1 cellular context compared by ENCODE assay signal in the genomic region with DNA sequence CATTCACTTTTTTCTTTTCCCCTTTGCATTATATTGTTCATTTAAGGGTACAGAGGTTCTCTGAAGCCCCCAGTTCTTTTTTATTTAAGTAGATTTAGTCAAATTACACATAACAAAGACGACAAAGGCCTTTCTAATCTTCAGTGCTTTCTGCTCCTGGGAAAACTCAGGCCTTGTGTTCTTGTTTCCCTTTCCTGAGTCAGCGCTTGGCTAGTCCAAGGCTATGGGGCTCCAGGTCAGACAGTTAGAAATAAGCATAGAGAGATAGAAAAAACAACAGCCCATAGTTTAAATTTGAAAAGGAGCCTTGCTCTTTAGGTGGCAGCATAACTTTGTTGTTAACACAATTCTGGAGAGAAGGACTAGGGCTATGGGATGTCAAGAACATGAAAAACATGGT.
TF ChIP-seq lines count a peak whose summit lies in the region.

No MANE protein-coding gene starts in this region.

TF ChIP-seq in H1, 55 proteins besides CTCF, POLR2A, EP300 and RAD21:
- TF ChIP-seq SIN3A (conservative IDR thresholded peaks at IDR 0.05 in 1 of 2, IDR thresholded peaks at IDR 0.05 in 1 of 2; ENCODE audit: low read depth in 1 of 2, low read length in 2 of 2) = no peak
- TF ChIP-seq, protein P1, sequence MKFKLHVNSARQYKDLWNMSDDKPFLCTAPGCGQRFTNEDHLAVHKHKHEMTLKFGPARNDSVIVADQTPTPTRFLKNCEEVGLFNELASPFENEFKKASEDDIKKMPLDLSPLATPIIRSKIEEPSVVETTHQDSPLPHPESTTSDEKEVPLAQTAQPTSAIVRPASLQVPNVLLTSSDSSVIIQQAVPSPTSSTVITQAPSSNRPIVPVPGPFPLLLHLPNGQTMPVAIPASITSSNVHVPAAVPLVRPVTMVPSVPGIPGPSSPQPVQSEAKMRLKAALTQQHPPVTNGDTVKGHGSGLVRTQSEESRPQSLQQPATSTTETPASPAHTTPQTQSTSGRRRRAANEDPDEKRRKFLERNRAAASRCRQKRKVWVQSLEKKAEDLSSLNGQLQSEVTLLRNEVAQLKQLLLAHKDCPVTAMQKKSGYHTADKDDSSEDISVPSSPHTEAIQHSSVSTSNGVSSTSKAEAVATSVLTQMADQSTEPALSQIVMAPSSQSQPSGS (IDR thresholded peaks at IDR 0.05; ENCODE audit: low read length) = no peak
- TF ChIP-seq, protein P2, sequence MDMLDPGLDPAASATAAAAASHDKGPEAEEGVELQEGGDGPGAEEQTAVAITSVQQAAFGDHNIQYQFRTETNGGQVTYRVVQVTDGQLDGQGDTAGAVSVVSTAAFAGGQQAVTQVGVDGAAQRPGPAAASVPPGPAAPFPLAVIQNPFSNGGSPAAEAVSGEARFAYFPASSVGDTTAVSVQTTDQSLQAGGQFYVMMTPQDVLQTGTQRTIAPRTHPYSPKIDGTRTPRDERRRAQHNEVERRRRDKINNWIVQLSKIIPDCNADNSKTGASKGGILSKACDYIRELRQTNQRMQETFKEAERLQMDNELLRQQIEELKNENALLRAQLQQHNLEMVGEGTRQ (IDR thresholded peaks at IDR 0.05; ENCODE audit: low read length) = no peak
- no peak for TF ChIP-seq EZH2 (IDR thresholded peaks at IDR 0.05; ENCODE audit: low read depth, low read length, severe bottlenecking)
TF ChIP-seq in H1: peak in this region for 0.
